1 cellular context compared by ENCODE assay signal in the genomic region with DNA sequence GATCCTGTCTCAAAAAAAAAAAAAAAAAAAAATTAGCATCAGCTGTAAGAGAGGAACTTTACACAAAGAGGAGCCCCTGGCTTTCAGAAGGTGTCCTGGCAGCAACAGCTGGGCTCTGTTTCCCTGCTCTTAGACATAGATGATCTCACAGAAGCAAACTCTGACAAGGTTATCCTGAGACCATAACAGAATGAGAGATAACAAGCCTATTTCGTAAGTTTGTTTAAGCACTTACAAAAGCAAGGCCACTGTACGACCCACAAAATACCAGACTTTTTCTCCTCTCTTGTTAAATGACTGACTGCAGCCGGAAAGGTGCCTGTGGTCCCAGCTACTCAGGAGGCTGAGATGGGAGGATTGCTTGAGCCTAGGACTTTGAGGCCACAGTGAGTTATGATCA.
TF ChIP-seq lines count a peak whose summit lies in the region.

No MANE protein-coding gene starts in this region.

TF ChIP-seq in HepG2, 621 proteins besides CTCF, POLR2A, EP300 and RAD21 (continued from another document):
- TF ChIP-seq, protein P1, sequence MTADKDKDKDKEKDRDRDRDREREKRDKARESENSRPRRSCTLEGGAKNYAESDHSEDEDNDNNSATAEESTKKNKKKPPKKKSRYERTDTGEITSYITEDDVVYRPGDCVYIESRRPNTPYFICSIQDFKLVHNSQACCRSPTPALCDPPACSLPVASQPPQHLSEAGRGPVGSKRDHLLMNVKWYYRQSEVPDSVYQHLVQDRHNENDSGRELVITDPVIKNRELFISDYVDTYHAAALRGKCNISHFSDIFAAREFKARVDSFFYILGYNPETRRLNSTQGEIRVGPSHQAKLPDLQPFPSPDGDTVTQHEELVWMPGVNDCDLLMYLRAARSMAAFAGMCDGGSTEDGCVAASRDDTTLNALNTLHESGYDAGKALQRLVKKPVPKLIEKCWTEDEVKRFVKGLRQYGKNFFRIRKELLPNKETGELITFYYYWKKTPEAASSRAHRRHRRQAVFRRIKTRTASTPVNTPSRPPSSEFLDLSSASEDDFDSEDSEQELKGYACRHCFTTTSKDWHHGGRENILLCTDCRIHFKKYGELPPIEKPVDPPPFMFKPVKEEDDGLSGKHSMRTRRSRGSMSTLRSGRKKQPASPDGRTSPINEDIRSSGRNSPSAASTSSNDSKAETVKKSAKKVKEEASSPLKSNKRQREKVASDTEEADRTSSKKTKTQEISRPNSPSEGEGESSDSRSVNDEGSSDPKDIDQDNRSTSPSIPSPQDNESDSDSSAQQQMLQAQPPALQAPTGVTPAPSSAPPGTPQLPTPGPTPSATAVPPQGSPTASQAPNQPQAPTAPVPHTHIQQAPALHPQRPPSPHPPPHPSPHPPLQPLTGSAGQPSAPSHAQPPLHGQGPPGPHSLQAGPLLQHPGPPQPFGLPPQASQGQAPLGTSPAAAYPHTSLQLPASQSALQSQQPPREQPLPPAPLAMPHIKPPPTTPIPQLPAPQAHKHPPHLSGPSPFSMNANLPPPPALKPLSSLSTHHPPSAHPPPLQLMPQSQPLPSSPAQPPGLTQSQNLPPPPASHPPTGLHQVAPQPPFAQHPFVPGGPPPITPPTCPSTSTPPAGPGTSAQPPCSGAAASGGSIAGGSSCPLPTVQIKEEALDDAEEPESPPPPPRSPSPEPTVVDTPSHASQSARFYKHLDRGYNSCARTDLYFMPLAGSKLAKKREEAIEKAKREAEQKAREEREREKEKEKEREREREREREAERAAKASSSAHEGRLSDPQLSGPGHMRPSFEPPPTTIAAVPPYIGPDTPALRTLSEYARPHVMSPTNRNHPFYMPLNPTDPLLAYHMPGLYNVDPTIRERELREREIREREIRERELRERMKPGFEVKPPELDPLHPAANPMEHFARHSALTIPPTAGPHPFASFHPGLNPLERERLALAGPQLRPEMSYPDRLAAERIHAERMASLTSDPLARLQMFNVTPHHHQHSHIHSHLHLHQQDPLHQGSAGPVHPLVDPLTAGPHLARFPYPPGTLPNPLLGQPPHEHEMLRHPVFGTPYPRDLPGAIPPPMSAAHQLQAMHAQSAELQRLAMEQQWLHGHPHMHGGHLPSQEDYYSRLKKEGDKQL (CRISPR knock-in tag; IDR thresholded peaks at IDR 0.05; ENCODE audit: low read depth) = no peak
- TF ChIP-seq, protein P2, sequence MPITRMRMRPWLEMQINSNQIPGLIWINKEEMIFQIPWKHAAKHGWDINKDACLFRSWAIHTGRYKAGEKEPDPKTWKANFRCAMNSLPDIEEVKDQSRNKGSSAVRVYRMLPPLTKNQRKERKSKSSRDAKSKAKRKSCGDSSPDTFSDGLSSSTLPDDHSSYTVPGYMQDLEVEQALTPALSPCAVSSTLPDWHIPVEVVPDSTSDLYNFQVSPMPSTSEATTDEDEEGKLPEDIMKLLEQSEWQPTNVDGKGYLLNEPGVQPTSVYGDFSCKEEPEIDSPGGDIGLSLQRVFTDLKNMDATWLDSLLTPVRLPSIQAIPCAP (CRISPR knock-in tag; IDR thresholded peaks at IDR 0.05; ENCODE audit: low read depth) = no peak
- TF ChIP-seq KDM6A (CRISPR knock-in tag; IDR thresholded peaks at IDR 0.05; ENCODE audit: low read depth) (no peak), ZNF468 (CRISPR knock-in tag; IDR thresholded peaks at IDR 0.05) (no peak), MIXL1 (CRISPR knock-in tag; IDR thresholded peaks at IDR 0.05) (0 out of 2 replicates have a peak, but pooled peaks have one; percentile 30), CREM (IDR thresholded peaks at IDR 0.05) (0 out of 2 replicates have a peak, but pooled peaks have one; percentile 15), CREM (CRISPR knock-in tag; IDR thresholded peaks at IDR 0.05) (no peak), SP140L (CRISPR knock-in tag; IDR thresholded peaks at IDR 0.05; ENCODE audit: borderline replicate concordance) (no peak), HNRNPLL (IDR thresholded peaks at IDR 0.05; ENCODE audit: low read depth, low read length, poor library complexity, severe bottlenecking) (no peak), KDM1A (CRISPR knock-in tag; IDR thresholded peaks at IDR 0.05) (no peak), RARA (CRISPR knock-in tag; IDR thresholded peaks at IDR 0.05) (peak; percentile 42; the same call in 1 of the 2 replicates), FOXP1 (IDR thresholded peaks at IDR 0.05) (no peak), FOXP1 (CRISPR knock-in tag; IDR thresholded peaks at IDR 0.05) (peak; percentile 16; the same call in 1 of the 2 replicates), ZNF3 (CRISPR knock-in tag; IDR thresholded peaks at IDR 0.05) (peak; percentile 90), SOX5 (CRISPR knock-in tag; IDR thresholded peaks at IDR 0.05; ENCODE audit: borderline replicate concordance) (peak; percentile 57; the same call in 1 of the 2 replicates), ZNF253 (CRISPR knock-in tag; IDR thresholded peaks at IDR 0.05; ENCODE audit: borderline replicate concordance) (no peak), HMGA1 (CRISPR knock-in tag; conservative IDR thresholded peaks at IDR 0.05) (no peak), KAT8 (CRISPR knock-in tag; IDR thresholded peaks at IDR 0.05) (no peak), FOXA3 (CRISPR knock-in tag; IDR thresholded peaks at IDR 0.05) (peak; percentile 33), MBD4 (IDR thresholded peaks at IDR 0.05; ENCODE audit: borderline replicate concordance, low read length) (no peak), RXRB (CRISPR knock-in tag; IDR thresholded peaks at IDR 0.05; ENCODE audit: borderline replicate concordance) (peak; percentile 24; the same call in 1 of the 2 replicates), SOX6 (IDR thresholded peaks at IDR 0.05) (no peak), SOX6 (CRISPR knock-in tag; IDR thresholded peaks at IDR 0.05) (peak; percentile 70), ZBTB38 (CRISPR knock-in tag; IDR thresholded peaks at IDR 0.05) (no peak), MED1 (CRISPR knock-in tag; IDR thresholded peaks at IDR 0.05) (0 out of 2 replicates have a peak, but pooled peaks have one; percentile 18), NR2F2 (IDR thresholded peaks at IDR 0.05; ENCODE audit: borderline replicate concordance, low read depth) (no peak), SOX13 (IDR thresholded peaks at IDR 0.05) (no peak), SOX13 (CRISPR knock-in tag; conservative IDR thresholded peaks at IDR 0.05 in 1 of 2, IDR thresholded peaks at IDR 0.05 in 1 of 2) (peak in 1 of 2 experiments; percentile 58; a peak in 1 of 4 replicates)
- TF ChIP-seq, protein P3, sequence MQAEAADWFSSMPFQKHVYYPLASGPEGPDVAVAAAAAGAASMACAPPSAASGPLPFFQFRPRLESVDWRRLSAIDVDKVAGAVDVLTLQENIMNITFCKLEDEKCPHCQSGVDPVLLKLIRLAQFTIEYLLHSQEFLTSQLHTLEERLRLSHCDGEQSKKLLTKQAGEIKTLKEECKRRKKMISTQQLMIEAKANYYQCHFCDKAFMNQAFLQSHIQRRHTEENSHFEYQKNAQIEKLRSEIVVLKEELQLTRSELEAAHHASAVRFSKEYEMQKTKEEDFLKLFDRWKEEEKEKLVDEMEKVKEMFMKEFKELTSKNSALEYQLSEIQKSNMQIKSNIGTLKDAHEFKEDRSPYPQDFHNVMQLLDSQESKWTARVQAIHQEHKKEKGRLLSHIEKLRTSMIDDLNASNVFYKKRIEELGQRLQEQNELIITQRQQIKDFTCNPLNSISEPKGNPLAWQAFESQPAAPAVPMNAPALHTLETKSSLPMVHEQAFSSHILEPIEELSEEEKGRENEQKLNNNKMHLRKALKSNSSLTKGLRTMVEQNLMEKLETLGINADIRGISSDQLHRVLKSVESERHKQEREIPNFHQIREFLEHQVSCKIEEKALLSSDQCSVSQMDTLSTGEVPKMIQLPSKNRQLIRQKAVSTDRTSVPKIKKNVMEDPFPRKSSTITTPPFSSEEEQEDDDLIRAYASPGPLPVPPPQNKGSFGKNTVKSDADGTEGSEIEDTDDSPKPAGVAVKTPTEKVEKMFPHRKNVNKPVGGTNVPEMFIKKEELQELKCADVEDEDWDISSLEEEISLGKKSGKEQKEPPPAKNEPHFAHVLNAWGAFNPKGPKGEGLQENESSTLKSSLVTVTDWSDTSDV (CRISPR knock-in tag; IDR thresholded peaks at IDR 0.05) = no peak
- TF ChIP-seq, protein P4, sequence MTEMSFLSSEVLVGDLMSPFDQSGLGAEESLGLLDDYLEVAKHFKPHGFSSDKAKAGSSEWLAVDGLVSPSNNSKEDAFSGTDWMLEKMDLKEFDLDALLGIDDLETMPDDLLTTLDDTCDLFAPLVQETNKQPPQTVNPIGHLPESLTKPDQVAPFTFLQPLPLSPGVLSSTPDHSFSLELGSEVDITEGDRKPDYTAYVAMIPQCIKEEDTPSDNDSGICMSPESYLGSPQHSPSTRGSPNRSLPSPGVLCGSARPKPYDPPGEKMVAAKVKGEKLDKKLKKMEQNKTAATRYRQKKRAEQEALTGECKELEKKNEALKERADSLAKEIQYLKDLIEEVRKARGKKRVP (CRISPR knock-in tag; IDR thresholded peaks at IDR 0.05) = peak in 1 of 2 experiments; percentile 22; a peak in 1 of 4 replicates
- TF ChIP-seq, protein P5, sequence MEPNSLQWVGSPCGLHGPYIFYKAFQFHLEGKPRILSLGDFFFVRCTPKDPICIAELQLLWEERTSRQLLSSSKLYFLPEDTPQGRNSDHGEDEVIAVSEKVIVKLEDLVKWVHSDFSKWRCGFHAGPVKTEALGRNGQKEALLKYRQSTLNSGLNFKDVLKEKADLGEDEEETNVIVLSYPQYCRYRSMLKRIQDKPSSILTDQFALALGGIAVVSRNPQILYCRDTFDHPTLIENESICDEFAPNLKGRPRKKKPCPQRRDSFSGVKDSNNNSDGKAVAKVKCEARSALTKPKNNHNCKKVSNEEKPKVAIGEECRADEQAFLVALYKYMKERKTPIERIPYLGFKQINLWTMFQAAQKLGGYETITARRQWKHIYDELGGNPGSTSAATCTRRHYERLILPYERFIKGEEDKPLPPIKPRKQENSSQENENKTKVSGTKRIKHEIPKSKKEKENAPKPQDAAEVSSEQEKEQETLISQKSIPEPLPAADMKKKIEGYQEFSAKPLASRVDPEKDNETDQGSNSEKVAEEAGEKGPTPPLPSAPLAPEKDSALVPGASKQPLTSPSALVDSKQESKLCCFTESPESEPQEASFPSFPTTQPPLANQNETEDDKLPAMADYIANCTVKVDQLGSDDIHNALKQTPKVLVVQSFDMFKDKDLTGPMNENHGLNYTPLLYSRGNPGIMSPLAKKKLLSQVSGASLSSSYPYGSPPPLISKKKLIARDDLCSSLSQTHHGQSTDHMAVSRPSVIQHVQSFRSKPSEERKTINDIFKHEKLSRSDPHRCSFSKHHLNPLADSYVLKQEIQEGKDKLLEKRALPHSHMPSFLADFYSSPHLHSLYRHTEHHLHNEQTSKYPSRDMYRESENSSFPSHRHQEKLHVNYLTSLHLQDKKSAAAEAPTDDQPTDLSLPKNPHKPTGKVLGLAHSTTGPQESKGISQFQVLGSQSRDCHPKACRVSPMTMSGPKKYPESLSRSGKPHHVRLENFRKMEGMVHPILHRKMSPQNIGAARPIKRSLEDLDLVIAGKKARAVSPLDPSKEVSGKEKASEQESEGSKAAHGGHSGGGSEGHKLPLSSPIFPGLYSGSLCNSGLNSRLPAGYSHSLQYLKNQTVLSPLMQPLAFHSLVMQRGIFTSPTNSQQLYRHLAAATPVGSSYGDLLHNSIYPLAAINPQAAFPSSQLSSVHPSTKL (CRISPR knock-in tag; IDR thresholded peaks at IDR 0.05) = peak; percentile 68
- TF ChIP-seq, protein P6, sequence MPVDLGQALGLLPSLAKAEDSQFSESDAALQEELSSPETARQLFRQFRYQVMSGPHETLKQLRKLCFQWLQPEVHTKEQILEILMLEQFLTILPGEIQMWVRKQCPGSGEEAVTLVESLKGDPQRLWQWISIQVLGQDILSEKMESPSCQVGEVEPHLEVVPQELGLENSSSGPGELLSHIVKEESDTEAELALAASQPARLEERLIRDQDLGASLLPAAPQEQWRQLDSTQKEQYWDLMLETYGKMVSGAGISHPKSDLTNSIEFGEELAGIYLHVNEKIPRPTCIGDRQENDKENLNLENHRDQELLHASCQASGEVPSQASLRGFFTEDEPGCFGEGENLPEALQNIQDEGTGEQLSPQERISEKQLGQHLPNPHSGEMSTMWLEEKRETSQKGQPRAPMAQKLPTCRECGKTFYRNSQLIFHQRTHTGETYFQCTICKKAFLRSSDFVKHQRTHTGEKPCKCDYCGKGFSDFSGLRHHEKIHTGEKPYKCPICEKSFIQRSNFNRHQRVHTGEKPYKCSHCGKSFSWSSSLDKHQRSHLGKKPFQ (CRISPR knock-in tag; IDR thresholded peaks at IDR 0.05; ENCODE audit: insufficient replicate concordance) = no peak
- TF ChIP-seq, protein P7, sequence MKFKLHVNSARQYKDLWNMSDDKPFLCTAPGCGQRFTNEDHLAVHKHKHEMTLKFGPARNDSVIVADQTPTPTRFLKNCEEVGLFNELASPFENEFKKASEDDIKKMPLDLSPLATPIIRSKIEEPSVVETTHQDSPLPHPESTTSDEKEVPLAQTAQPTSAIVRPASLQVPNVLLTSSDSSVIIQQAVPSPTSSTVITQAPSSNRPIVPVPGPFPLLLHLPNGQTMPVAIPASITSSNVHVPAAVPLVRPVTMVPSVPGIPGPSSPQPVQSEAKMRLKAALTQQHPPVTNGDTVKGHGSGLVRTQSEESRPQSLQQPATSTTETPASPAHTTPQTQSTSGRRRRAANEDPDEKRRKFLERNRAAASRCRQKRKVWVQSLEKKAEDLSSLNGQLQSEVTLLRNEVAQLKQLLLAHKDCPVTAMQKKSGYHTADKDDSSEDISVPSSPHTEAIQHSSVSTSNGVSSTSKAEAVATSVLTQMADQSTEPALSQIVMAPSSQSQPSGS (CRISPR knock-in tag; IDR thresholded peaks at IDR 0.05) = peak; percentile 52; the same call in 1 of the 2 replicates
